Comparison of ENCODE assay signal across 1 cellular context in the genomic region with DNA sequence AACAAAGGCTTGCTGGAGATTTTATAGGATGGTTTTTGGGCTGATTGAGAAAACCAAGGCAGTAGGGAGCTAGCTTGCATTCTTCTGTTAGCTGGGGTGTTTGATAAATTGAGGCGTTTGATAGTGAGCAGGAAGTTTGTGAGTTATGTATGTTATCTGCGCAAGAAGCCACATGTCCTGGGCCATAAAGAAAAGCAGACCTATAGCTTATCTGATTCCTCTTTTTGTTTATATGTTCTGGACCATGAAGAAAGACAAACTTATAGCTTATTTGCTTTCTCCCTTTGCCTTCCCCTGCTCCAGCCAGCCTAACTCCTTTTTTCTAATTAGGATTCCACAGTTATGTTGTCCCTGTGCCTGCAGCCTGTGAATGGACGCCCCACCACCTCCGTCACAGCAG.
TF ChIP-seq lines count a peak whose summit lies in the region.

No MANE protein-coding gene starts in this region.

TF ChIP-seq in IMR-90, 13 proteins besides CTCF, POLR2A, EP300 and RAD21:
- TF ChIP-seq ELK1 (IDR thresholded peaks at IDR 0.05; ENCODE audit: borderline replicate concordance, low read depth, low read length) (no peak), NFE2L2 (IDR thresholded peaks at IDR 0.05; ENCODE audit: low read depth, low read length) (no peak), MAFK (IDR thresholded peaks at IDR 0.05; ENCODE audit: low read depth, low read length) (no peak), SMC3 (IDR thresholded peaks at IDR 0.05; ENCODE audit: low read depth, low read length) (no peak)
